8 cellular contexts compared by ENCODE assay signal in genomic region chr15:89777073-89777820, GRCh38. TPM values are rescaled to one million over a fixed set of nuclear protein-coding genes. Genes with fewer than 3 reads are reported as not detected.
DNase-seq lines count a peak whose midpoint lies in the region; ATAC-seq and TF ChIP-seq lines count a peak whose summit lies in the region.

No MANE protein-coding gene starts in this region.

- H3K27ac ChIP-seq in dorsolateral prefrontal cortex (peak overlapping the region in 42 of 59 donors; percentile 4 to 86 (median 68)), upper lobe of right lung (no peak overlapping the region)
- H3K27ac ChIP-seq in naive thymus-derived CD4-positive, alpha-beta T cell (ENCODE audit: low read depth, low read length) = no peak overlapping the region
- H3K27ac ChIP-seq in CD4-positive, alpha-beta T cell (ENCODE audit: low read depth, low read length) = no peak overlapping the region

- POLR2A ChIA-PET in naive thymus-derived CD4-positive, alpha-beta T cell (lab: Charles Lee) = no interaction called here
- POLR2A ChIA-PET in CD4-positive, alpha-beta T cell (lab: Charles Lee) = no interaction called here

- no peaks in the 10 kb centered on the region for H3K36me3 Mint-ChIP-seq in natural killer cell
- no peaks in the 10 kb centered on the region for H3K36me3 Mint-ChIP-seq in natural killer cell treated with Interleukin-12 subunit alpha and Interleukin-12 subunit beta and Interleukin-15 and Interleukin-18, amount 100 ng/mL, for 72 hours
- no peaks in the 10 kb centered on the region for H3K36me3 Mint-ChIP-seq in naive thymus-derived CD4-positive, alpha-beta T cell
- no peaks in the 10 kb centered on the region for H3K36me3 Mint-ChIP-seq in CD4-positive, alpha-beta T cell (ENCODE audit: low read depth)

- H3K27me3 ChIP-seq in dorsolateral prefrontal cortex (no peaks in the 10 kb centered on the region), upper lobe of right lung (no peaks in the 10 kb centered on the region)
- H3K27me3 ChIP-seq in naive thymus-derived CD4-positive, alpha-beta T cell (ENCODE audit: control insufficient read depth in 2 of 2, insufficient read depth in 2 of 2, low read length in 2 of 2) = no peaks in the 10 kb centered on the region
- H3K27me3 ChIP-seq in CD4-positive, alpha-beta T cell (ENCODE audit: control insufficient read depth, insufficient read depth, low read length) = peaks cover 19% of the 10 kb centered on the region

- no peak for TF ChIP-seq CTCF in natural killer cell (IDR thresholded peaks at IDR 0.05)
- no peak for TF ChIP-seq CTCF in dorsolateral prefrontal cortex (IDR thresholded peaks at IDR 0.05 in 54 of 56, conservative IDR thresholded peaks at IDR 0.05 in 2 of 56; ENCODE audit: low read depth in 1 of 56, partially characterized antibody in 56 of 56)
- no peak for TF ChIP-seq CTCF in upper lobe of right lung (IDR thresholded peaks at IDR 0.05)
- TF ChIP-seq CTCF in CD4-positive, alpha-beta T cell (IDR thresholded peaks at IDR 0.05) = no peak

- no peaks in the 10 kb centered on the region for H3K9me3 ChIP-seq in naive thymus-derived CD4-positive, alpha-beta T cell (ENCODE audit: control insufficient read depth in 2 of 3, low read length in 3 of 3)
- no peaks in the 10 kb centered on the region for H3K9me3 ChIP-seq in upper lobe of right lung
- H3K9me3 ChIP-seq in CD4-positive, alpha-beta T cell (ENCODE audit: control insufficient read depth, low read length) = no peaks in the 10 kb centered on the region

- peaks cover 9% of the 10 kb centered on the region in 2 donors for H3K27me3 Mint-ChIP-seq in natural killer cell (ENCODE audit: low read depth in 2 of 2)
- H3K27me3 Mint-ChIP-seq in natural killer cell treated with Interleukin-12 subunit alpha and Interleukin-12 subunit beta and Interleukin-15 and Interleukin-18, amount 100 ng/mL, for 72 hours = peaks cover 9% of the 10 kb centered on the region in 2 donors
- H3K27me3 Mint-ChIP-seq in naive thymus-derived CD4-positive, alpha-beta T cell = peaks cover 14 to 29% (median 22%) of the 10 kb centered on the region in 5 donors
- H3K27me3 Mint-ChIP-seq in CD4-positive, alpha-beta T cell = peaks cover 46% of the 10 kb centered on the region

- ATAC-seq in natural killer cell (no peak), upper lobe of right lung (no peak)
- ATAC-seq in natural killer cell treated with Interleukin-12 subunit alpha and Interleukin-12 subunit beta and Interleukin-15 and Interleukin-18, amount 100 ng/mL, for 72 hours = no peak
- ATAC-seq in naive thymus-derived CD4-positive, alpha-beta T cell = no peak
- no peak for ATAC-seq in CD4-positive, alpha-beta T cell (ENCODE audit: poor library complexity)

- DNase-seq in natural killer cell = no peak
- DNase-seq in natural killer cell treated with Interleukin-12 subunit alpha and Interleukin-12 subunit beta and Interleukin-15 and Interleukin-18, amount 100 ng/mL, for 72 hours (ENCODE audit: low spot score) = no peak
- peak in 1 of 10 donors; percentile 36 for DNase-seq in dorsolateral prefrontal cortex
- no peak for DNase-seq in naive thymus-derived CD4-positive, alpha-beta T cell
- no peak for DNase-seq in upper lobe of right lung
- DNase-seq in NCI-H524 (lab: John Stamatoyannopoulos, UW) = no peak
- no peak for DNase-seq in DMS53 (lab: John Stamatoyannopoulos, UW)
- no peak for DNase-seq in CD4-positive, alpha-beta T cell

- no peaks in the 10 kb centered on the region for H3K9me3 Mint-ChIP-seq in natural killer cell
- H3K9me3 Mint-ChIP-seq in natural killer cell treated with Interleukin-12 subunit alpha and Interleukin-12 subunit beta and Interleukin-15 and Interleukin-18, amount 100 ng/mL, for 72 hours = no peaks in the 10 kb centered on the region
- no peaks in the 10 kb centered on the region for H3K9me3 Mint-ChIP-seq in naive thymus-derived CD4-positive, alpha-beta T cell
- H3K9me3 Mint-ChIP-seq in CD4-positive, alpha-beta T cell = no peaks in the 10 kb centered on the region

- H3K4me3 ChIP-seq in dorsolateral prefrontal cortex = peak overlapping the region in 54 of 59 donors; percentile 36 to 71 (median 62)
- no peak overlapping the region for H3K4me3 ChIP-seq in naive thymus-derived CD4-positive, alpha-beta T cell (ENCODE audit: low read length)
- peak overlapping the region; percentile 51 for H3K4me3 ChIP-seq in upper lobe of right lung

- CTCF ChIA-PET in naive thymus-derived CD4-positive, alpha-beta T cell (lab: Charles Lee) = no interaction called here
- CTCF ChIA-PET in CD4-positive, alpha-beta T cell (lab: Charles Lee) = no interaction called here

- H3K4me3 Mint-ChIP-seq in natural killer cell = peak overlapping the region; percentile 13
- H3K4me3 Mint-ChIP-seq in natural killer cell treated with Interleukin-12 subunit alpha and Interleukin-12 subunit beta and Interleukin-15 and Interleukin-18, amount 100 ng/mL, for 72 hours = no peak overlapping the region
- peak overlapping the region in 9 of 10 donors; percentile 9 to 72 (median 41) for H3K4me3 Mint-ChIP-seq in naive thymus-derived CD4-positive, alpha-beta T cell
- H3K4me3 Mint-ChIP-seq in CD4-positive, alpha-beta T cell = no peak overlapping the region

- no peaks in the 10 kb centered on the region for H3K4me1 ChIP-seq in naive thymus-derived CD4-positive, alpha-beta T cell (ENCODE audit: control insufficient read depth in 2 of 2, insufficient read depth in 2 of 2, low read length in 2 of 2)
- peaks cover 4% of the 10 kb centered on the region for H3K4me1 ChIP-seq in upper lobe of right lung

- intact Hi-C loops in natural killer cell (cut with micrococcal nuclease) (no loop called here), dorsolateral prefrontal cortex (cut with DNase I) (no loop called here), upper lobe of right lung (cut with DNase I) (no loop called here)
- intact Hi-C loops in naive thymus-derived CD4-positive, alpha-beta T cell (cut with micrococcal nuclease) = no loop called here
- intact Hi-C loops in CD4-positive, alpha-beta T cell (cut with DNase I, micrococcal nuclease) = no loop called here

- no peak overlapping the region for H3K27ac Mint-ChIP-seq in natural killer cell
- no peak overlapping the region for H3K27ac Mint-ChIP-seq in natural killer cell treated with Interleukin-12 subunit alpha and Interleukin-12 subunit beta and Interleukin-15 and Interleukin-18, amount 100 ng/mL, for 72 hours
- no peak overlapping the region for H3K27ac Mint-ChIP-seq in naive thymus-derived CD4-positive, alpha-beta T cell
- H3K27ac Mint-ChIP-seq in CD4-positive, alpha-beta T cell = no peak overlapping the region

- no peaks in the 10 kb centered on the region for H3K4me1 Mint-ChIP-seq in natural killer cell
- peaks cover 0 to 7% of the 10 kb centered on the region in 2 donors for H3K4me1 Mint-ChIP-seq in natural killer cell treated with Interleukin-12 subunit alpha and Interleukin-12 subunit beta and Interleukin-15 and Interleukin-18, amount 100 ng/mL, for 72 hours (ENCODE audit: low read depth in 2 of 2)
- peaks cover 0 to 17% (median 0%) of the 10 kb centered on the region in 7 donors for H3K4me1 Mint-ChIP-seq in naive thymus-derived CD4-positive, alpha-beta T cell
- H3K4me1 Mint-ChIP-seq in CD4-positive, alpha-beta T cell (ENCODE audit: low read depth) = no peaks in the 10 kb centered on the region

- no peaks in the 10 kb centered on the region for H3K36me3 ChIP-seq in naive thymus-derived CD4-positive, alpha-beta T cell (ENCODE audit: control insufficient read depth in 2 of 3, insufficient read depth in 3 of 3, low read length in 3 of 3)
- H3K36me3 ChIP-seq in upper lobe of right lung = no peaks in the 10 kb centered on the region

RNA-seq across cellular contexts. Expression of gene MESP2, which starts 1.1 kb away (rescaled TPM):
- total RNA-seq in natural killer cell (not detected), dorsolateral prefrontal cortex (1 to 10 TPM in 41 of 120 experiments, under 1 TPM in 62, not detected in 17; 0.29 to 2.1 (median 0.92) TPM), upper lobe of right lung (not detected)
- total RNA-seq in natural killer cell treated with Interleukin-12 subunit alpha and Interleukin-12 subunit beta and Interleukin-15 and Interleukin-18, amount 100 ng/mL, for 72 hours = not detected
- total RNA-seq in naive thymus-derived CD4-positive, alpha-beta T cell = not detected
- not detected for polyA plus RNA-seq in naive thymus-derived CD4-positive, alpha-beta T cell
- total RNA-seq in CD4-positive, alpha-beta T cell = not detected

RNA-seq across cellular contexts. Expression of gene MESP1, which starts 26.2 kb away (rescaled TPM):
- total RNA-seq in natural killer cell (1 to 10 TPM in 2 of 3 donors, under 1 TPM in 1; 0.45 to 2.9 (median 2.5) TPM), dorsolateral prefrontal cortex (10 to 100 TPM in 94 of 120 experiments, 1 to 10 TPM in 26; 5.5 to 23.3 (median 13.3) TPM), upper lobe of right lung (4.9 TPM)
- total RNA-seq in natural killer cell treated with Interleukin-12 subunit alpha and Interleukin-12 subunit beta and Interleukin-15 and Interleukin-18, amount 100 ng/mL, for 72 hours = 1 to 10 TPM; 2.3 to 4.0 TPM
- total RNA-seq in naive thymus-derived CD4-positive, alpha-beta T cell = 1 to 10 TPM in 1 of 5 experiments, under 1 TPM in 2, not detected in 2; 0.38 to 1.2 (median 0.50) TPM
- polyA plus RNA-seq in naive thymus-derived CD4-positive, alpha-beta T cell = under 1 TPM; 0.17 to 0.38 TPM
- under 1 TPM in 1 of 2 experiments, not detected in 1; 0.22 TPM for total RNA-seq in CD4-positive, alpha-beta T cell

RNA-seq across cellular contexts. Expression of gene ANPEP, which starts 37.4 kb away (rescaled TPM):
- total RNA-seq in natural killer cell = 10 to 100 TPM in 2 of 3 donors, 1 to 10 TPM in 1; 1.6 to 33.9 (median 10.9) TPM
- 1 to 10 TPM in 1 of 2 donors, not detected in 1; 3.2 TPM for total RNA-seq in natural killer cell treated with Interleukin-12 subunit alpha and Interleukin-12 subunit beta and Interleukin-15 and Interleukin-18, amount 100 ng/mL, for 72 hours
- total RNA-seq in dorsolateral prefrontal cortex = 10 to 100 TPM in 1 of 120 experiments, 1 to 10 TPM in 117, under 1 TPM in 2; 0.43 to 11.2 (median 3.5) TPM
- total RNA-seq in naive thymus-derived CD4-positive, alpha-beta T cell = 100 to 1,000 TPM in 1 of 5 experiments, 10 to 100 TPM in 1, 1 to 10 TPM in 3; 1.9 to 123 (median 2.7) TPM
- under 1 TPM in 1 of 2 donors, not detected in 1; 0.12 TPM for polyA plus RNA-seq in naive thymus-derived CD4-positive, alpha-beta T cell
- total RNA-seq in upper lobe of right lung = 42.6 TPM
- total RNA-seq in CD4-positive, alpha-beta T cell = 1 to 10 TPM; 1.9 to 2.7 TPM

Comparison
In these comparisons a context has a peak if more than half of its experiments do, and no peak if none do; other contexts are left out.
1. H3K4me3 Mint-ChIP-seq: peak in natural killer cell (single experiment) and naive thymus-derived CD4-positive, alpha-beta T cell (9 of 10); none in natural killer cell treated with Interleukin-12 subunit alpha and Interleukin-12 subunit beta and Interleukin-15 and Interleukin-18, amount 100 ng/mL, for 72 hours (single experiment) and CD4-positive, alpha-beta T cell (single experiment).
2. H3K27ac ChIP-seq: peak in dorsolateral prefrontal cortex (42 of 59); none in naive thymus-derived CD4-positive, alpha-beta T cell (single experiment), upper lobe of right lung (single experiment) and CD4-positive, alpha-beta T cell (single experiment).